Comparison of ENCODE assay signal across 8 cellular contexts in genomic region chr9:132241840-132242620, GRCh38.
DNase-seq lines count a peak whose midpoint lies in the region; ATAC-seq, FAIRE-seq and TF ChIP-seq lines count a peak whose summit lies in the region.

No MANE protein-coding gene starts in this region.

- no peak for FAIRE-seq in astrocyte (lab: Jason Lieb, UNC)

- peak overlapping the region; percentile 94 for H3K4me2 ChIP-seq in PC-3 (ENCODE audit: low read length)
- peak overlapping the region; percentile 95 for H3K4me2 ChIP-seq in astrocyte (ENCODE audit: low read length)

- H3K27me3 ChIP-seq in PC-3 (ENCODE audit: low read length): no peaks in the 10 kb centered on the region
- H3K27me3 ChIP-seq in astrocyte (ENCODE audit: insufficient read depth, low read length): peaks cover 20% of the 10 kb centered on the region
- H3K27me3 ChIP-seq in layer of hippocampus (ENCODE audit: control insufficient read depth, insufficient read depth, low read length): no peaks in the 10 kb centered on the region

- H3K9me3 ChIP-seq in PC-3 (ENCODE audit: low read length): no peaks in the 10 kb centered on the region
- H3K9me3 ChIP-seq in astrocyte (ENCODE audit: insufficient read depth, low read depth, low read length): no peaks in the 10 kb centered on the region

- H3K9me2 ChIP-seq in PC-3 (replicated peaks; ENCODE audit: low read length): no peaks in the 10 kb centered on the region

- POLR2A ChIA-PET in PC-3 (lab: Charles Lee; ENCODE audit: unreplicated experiment): interaction anchor here (0.6 kb wide), 1 partner anchor 830 kb away, joined by 20 read pairs; no protein-coding TSS in a partner anchor

- H4K20me1 ChIP-seq in PC-3 (ENCODE audit: low read length) (no peaks in the 10 kb centered on the region), astrocyte (ENCODE audit: insufficient read depth, low read length) (no peaks in the 10 kb centered on the region)

- H3K4me1 Mint-ChIP-seq in astrocyte (ENCODE audit: low read depth, unreplicated experiment): peaks cover 1% of the 10 kb centered on the region

- ATAC-seq in PC-3: peak; percentile 3; the same call in 1 of the 2 replicates
- ATAC-seq in HG03460 (IDR thresholded peaks at IDR 0.05; ENCODE audit: unreplicated experiment): no peak

- no peak overlapping the region for H3K9ac ChIP-seq in PC-3 (ENCODE audit: low read length)
- H3K9ac ChIP-seq in astrocyte (ENCODE audit: low read length): peak overlapping the region; percentile 62

- H3K4me1 ChIP-seq in PC-3 (ENCODE audit: insufficient read depth, low read length) (no peaks in the 10 kb centered on the region; the same call in 1 of the 2 replicates), astrocyte (ENCODE audit: insufficient read depth, low read length) (peaks cover 11% of the 10 kb centered on the region)

- no peaks in the 10 kb centered on the region for H3K36me3 ChIP-seq in PC-3 (ENCODE audit: low read depth, low read length)
- no peaks in the 10 kb centered on the region for H3K36me3 ChIP-seq in astrocyte (ENCODE audit: insufficient read depth, low read length)

- peak overlapping the region; percentile 85 for H3K4me3 Mint-ChIP-seq in astrocyte (ENCODE audit: unreplicated experiment)

- no peaks in the 10 kb centered on the region for H3F3A ChIP-seq in PC-3 (ENCODE audit: low read length, unreplicated experiment)

- DNase-seq in ACHN: peak; percentile 25
- peak; percentile 53 for DNase-seq in GM19238 (ENCODE audit: insufficient read length, low spot score)
- no peak for DNase-seq in PC-3
- DNase-seq in astrocyte (ENCODE audit: low read depth): no peak
- peak; percentile 42 for DNase-seq in stimulated activated CD8-positive, alpha-beta memory T cell treated with anti-CD3 and anti-CD28 coated beads, Interleukin-12 subunit alpha, Interleukin-12 subunit beta, amount 100 ng/mL, for 4 hours (ENCODE audit: low read depth)
- no peak for DNase-seq in inferior parietal cortex (ENCODE audit: extremely low spot score)

- H3K27ac ChIP-seq in PC-3 (ENCODE audit: low read length): no peak overlapping the region
- H3K27ac ChIP-seq in astrocyte (ENCODE audit: low read depth, low read length): no peak overlapping the region
- H3K27ac ChIP-seq in layer of hippocampus (ENCODE audit: low read depth, low read length): peak overlapping the region; percentile 27

- H2AFZ ChIP-seq in PC-3 (ENCODE audit: low read length) (peak overlapping the region; percentile 75), astrocyte (ENCODE audit: low read depth, low read length) (peak overlapping the region; percentile 80)

- H3K27me3 Mint-ChIP-seq in astrocyte (ENCODE audit: low read depth, unreplicated experiment): peaks cover 46% of the 10 kb centered on the region

- intact Hi-C loops in PC-3 (cut with micrococcal nuclease): loop anchor here (5.0 kb wide), 1 partner anchor 260 kb away; no protein-coding TSS in a partner anchor

- H3K79me2 ChIP-seq in PC-3 (ENCODE audit: low read length) (no peaks in the 10 kb centered on the region), astrocyte (ENCODE audit: insufficient read depth, low read length) (no peaks in the 10 kb centered on the region)

- CTCF ChIA-PET in PC-3 (lab: Charles Lee): interaction anchor here (0.6 to 0.8 kb wide), 2 partner anchors 11 to 17 kb away, joined by 3 to 8 read pairs; no protein-coding TSS in a partner anchor

- in situ Hi-C loops in ACHN (cut with HindIII; ENCODE audit: low pct_ligation_motif_present, low pct_unique_long_range_greater_than_20kb, low sequenced_read_pairs): no loop called here

- TF ChIP-seq CTCF in PC-3 (conservative IDR thresholded peaks at IDR 0.05; ENCODE audit: low read depth, low read length) (no peak), astrocyte (IDR thresholded peaks at IDR 0.05; ENCODE audit: insufficient read depth, low read depth, low read length) (no peak)

- H3K36me3 Mint-ChIP-seq in astrocyte (ENCODE audit: low read depth, unreplicated experiment): no peaks in the 10 kb centered on the region

- BruUV-seq in PC-3 (replicated peaks; lab: Mats Ljungman, UMichigan): no TSS peak

- no peaks in the 10 kb centered on the region for H3K9me3 Mint-ChIP-seq in astrocyte (ENCODE audit: unreplicated experiment)

- H3K4me3 ChIP-seq in PC-3 (ENCODE audit: low read length) (peak overlapping the region; percentile 67), astrocyte (ENCODE audit: insufficient read depth, low read depth, low read length) (peak overlapping the region; percentile 58)

- H3K27ac Mint-ChIP-seq in astrocyte (ENCODE audit: unreplicated experiment): peak overlapping the region; percentile 72

Comparison
In these comparisons a context has a peak if more than half of its experiments do, and no peak if none do; other contexts are left out.
1. DNase-seq: peak in ACHN (single experiment), GM19238 (single experiment) and stimulated activated CD8-positive, alpha-beta memory T cell treated with anti-CD3 and anti-CD28 coated beads, Interleukin-12 subunit alpha, Interleukin-12 subunit beta, amount 100 ng/mL, for 4 hours (single experiment); none in PC-3 (single experiment), astrocyte (single experiment) and inferior parietal cortex (single experiment).